In genomic region chr3:183638092-183638644, GRCh38 we compare ENCODE assay signal across 10 cellular contexts. TPM values are rescaled to one million over a fixed set of nuclear protein-coding genes. Genes with fewer than 3 reads are reported as not detected.
A peak's percentile ranks its signal among the peaks of the same experiment; 100 is the strongest.
DNase-seq lines count a peak whose midpoint lies in the region; ATAC-seq and TF ChIP-seq lines count a peak whose summit lies in the region.
"Had no signal": no experiment of that assay in that cellular context is flagged by ENCODE, and none has a peak within 500 bp of the region (broad histone marks: within the 10 kb centered on the region; RNA-seq: fewer than 3 reads in every experiment).

No MANE protein-coding gene starts in this region.

- H3K27me3 Mint-ChIP-seq in activated CD4-positive, alpha-beta memory T cell treated with anti-CD3 and anti-CD28 coated beads for 36 hours = no peaks in the 10 kb centered on the region
- H3K27me3 Mint-ChIP-seq in activated CD4-positive, alpha-beta memory T cell treated with anti-CD3 and anti-CD28 coated beads, Interleukin-2, amount 10 ng/mL, durations not matched to agents 7 days and 5 days = no peaks in the 10 kb centered on the region

- no peaks in the 10 kb centered on the region for H3K27me3 ChIP-seq in Panc1 (ENCODE audit: control insufficient read depth, insufficient read depth, low read length)
- H3K27me3 ChIP-seq in skeletal muscle tissue (ENCODE audit: control insufficient read depth in 3 of 3, insufficient read depth in 3 of 3, low read length in 3 of 3) = no peaks in the 10 kb centered on the region
- H3K27me3 ChIP-seq: BE2C had no signal

- no peak for ATAC-seq in Panc1

- peak overlapping the region; percentile 5; the same call in 1 of the 2 replicates for H3K27ac ChIP-seq in Panc1 (ENCODE audit: low read length)
- H3K27ac ChIP-seq in skeletal muscle tissue (ENCODE audit: low read depth, low read length) = peak overlapping the region; percentile 100

- H3K36me3 Mint-ChIP-seq in activated CD4-positive, alpha-beta memory T cell treated with anti-CD3 and anti-CD28 coated beads for 36 hours = no peaks in the 10 kb centered on the region
- no peaks in the 10 kb centered on the region for H3K36me3 Mint-ChIP-seq in activated CD4-positive, alpha-beta memory T cell treated with anti-CD3 and anti-CD28 coated beads, Interleukin-2, amount 10 ng/mL, durations not matched to agents 7 days and 5 days (ENCODE audit: low read depth)

- H3K4me3 ChIP-seq in Panc1 (ENCODE audit: low read depth in 2 of 2, low read length in 2 of 2) (no peak overlapping the region; a peak in 1 of 4 replicates), epithelial cell of esophagus (ENCODE audit: low read length) (no peak overlapping the region), skeletal muscle tissue (ENCODE audit: low read length in 3 of 3) (peak overlapping the region; percentile 49 to 94 (median 90))

- POLR2A ChIA-PET in activated CD4-positive, alpha-beta memory T cell treated with anti-CD3 and anti-CD28 coated beads for 36 hours (lab: Charles Lee) = interaction anchor here (0.6 to 4.5 kb wide), 3 partner anchors 61 to 123 kb away, joined by 3 to 49 read pairs (median 45); partner anchors contain the start of genes KLHL6 and YEATS2
- POLR2A ChIA-PET in activated CD4-positive, alpha-beta memory T cell treated with anti-CD3 and anti-CD28 coated beads, Interleukin-2, amount 10 ng/mL, durations not matched to agents 7 days and 5 days (lab: Charles Lee) = interaction anchor here (4.6 to 5.2 kb wide), 2 partner anchors 52 to 60 kb away, joined by 33 to 85 read pairs; partner anchors contain the start of gene YEATS2
- POLR2A ChIA-PET in Panc1 (lab: Charles Lee) = interaction anchor here (0.7 kb wide), 1 partner anchor 163 kb away, joined by 3 read pairs; no protein-coding TSS in a partner anchor

- H3K9me3 Mint-ChIP-seq in activated CD4-positive, alpha-beta memory T cell treated with anti-CD3 and anti-CD28 coated beads for 36 hours = no peaks in the 10 kb centered on the region
- H3K9me3 Mint-ChIP-seq in activated CD4-positive, alpha-beta memory T cell treated with anti-CD3 and anti-CD28 coated beads, Interleukin-2, amount 10 ng/mL, durations not matched to agents 7 days and 5 days = no peaks in the 10 kb centered on the region

- in situ Hi-C loops in Panc1 (cut with HindIII; ENCODE audit: low pct_unique_long_range_greater_than_20kb, low sequenced_read_pairs) = no loop called here

- no peak for DNase-seq in activated CD4-positive, alpha-beta memory T cell treated with anti-CD3 and anti-CD28 coated beads for 36 hours
- no peak for DNase-seq in activated CD4-positive, alpha-beta memory T cell treated with anti-CD3 and anti-CD28 coated beads, Interleukin-2, amount 10 ng/mL, durations not matched to agents 7 days and 5 days
- DNase-seq in Panc1 (ENCODE audit: low read depth, low spot score) (no peak), epithelial cell of esophagus (ENCODE audit: low read depth) (peak; percentile 3), iPS-NIHi7 (ENCODE audit: extremely low spot score) (no peak), AG20443 (ENCODE audit: low spot score) (no peak)
- no peak for DNase-seq in activated effector memory CD4-positive, alpha-beta T cell treated with Interleukin-2 at 50 U/mL for 16 hours
- DNase-seq: BE2C, nucleus accumbens had no signal

- H3K36me3 ChIP-seq in Panc1 (ENCODE audit: control insufficient read depth, insufficient read depth, low read length) (no peaks in the 10 kb centered on the region), skeletal muscle tissue (ENCODE audit: control insufficient read depth in 3 of 3, insufficient read depth in 3 of 3, low read length in 3 of 3) (peaks cover 0 to 4% (median 0%) of the 10 kb centered on the region in 3 donors)
- H3K36me3 ChIP-seq: BE2C had no signal

- no peak for TF ChIP-seq CTCF in Panc1 (IDR thresholded peaks at IDR 0.05)
- TF ChIP-seq CTCF in epithelial cell of esophagus (IDR thresholded peaks at IDR 0.05; ENCODE audit: insufficient read depth, low read depth, low read length, missing control alignments) = no peak

- H3K4me3 Mint-ChIP-seq in activated CD4-positive, alpha-beta memory T cell treated with anti-CD3 and anti-CD28 coated beads for 36 hours = peak overlapping the region; percentile 92
- H3K4me3 Mint-ChIP-seq in activated CD4-positive, alpha-beta memory T cell treated with anti-CD3 and anti-CD28 coated beads, Interleukin-2, amount 10 ng/mL, durations not matched to agents 7 days and 5 days = no peak overlapping the region

- H3K4me1 Mint-ChIP-seq in activated CD4-positive, alpha-beta memory T cell treated with anti-CD3 and anti-CD28 coated beads for 36 hours (ENCODE audit: low read depth) = peaks cover 33% of the 10 kb centered on the region
- peaks cover 27% of the 10 kb centered on the region for H3K4me1 Mint-ChIP-seq in activated CD4-positive, alpha-beta memory T cell treated with anti-CD3 and anti-CD28 coated beads, Interleukin-2, amount 10 ng/mL, durations not matched to agents 7 days and 5 days

- TSS peak; percentile 60 for BruUV-seq in Panc1 (replicated peaks; lab: Mats Ljungman, UMichigan)

- H3K4me1 ChIP-seq in Panc1 (ENCODE audit: control insufficient read depth, insufficient read depth, low read length) (peaks cover 16% of the 10 kb centered on the region), skeletal muscle tissue (ENCODE audit: control insufficient read depth in 3 of 3, insufficient read depth in 3 of 3, low read length in 3 of 3) (peaks cover 10 to 32% (median 28%) of the 10 kb centered on the region in 3 donors)
- H3K4me1 ChIP-seq: BE2C had no signal

- H3K9ac ChIP-seq in skeletal muscle tissue (ENCODE audit: low read depth in 1 of 3, low read length in 3 of 3) = peak overlapping the region; percentile 63 to 100 (median 99)

- peak overlapping the region; percentile 39 for H3K27ac Mint-ChIP-seq in activated CD4-positive, alpha-beta memory T cell treated with anti-CD3 and anti-CD28 coated beads for 36 hours
- no peak overlapping the region for H3K27ac Mint-ChIP-seq in activated CD4-positive, alpha-beta memory T cell treated with anti-CD3 and anti-CD28 coated beads, Interleukin-2, amount 10 ng/mL, durations not matched to agents 7 days and 5 days

- CTCF ChIA-PET in activated CD4-positive, alpha-beta memory T cell treated with anti-CD3 and anti-CD28 coated beads for 36 hours (lab: Charles Lee) = interaction anchor here (0.6 kb wide), 1 partner anchor 129 kb away, joined by 3 read pairs; no protein-coding TSS in a partner anchor
- CTCF ChIA-PET in activated CD4-positive, alpha-beta memory T cell treated with anti-CD3 and anti-CD28 coated beads, Interleukin-2, amount 10 ng/mL, durations not matched to agents 7 days and 5 days (lab: Charles Lee) = interaction anchor here (1.4 to 1.6 kb wide), 2 partner anchors 86 to 149 kb away, joined by 4 to 6 read pairs; no protein-coding TSS in a partner anchor
- CTCF ChIA-PET in Panc1 (lab: Charles Lee) = interaction anchor here (0.6 kb wide), 1 partner anchor 168 kb away, joined by 7 read pairs; no protein-coding TSS in a partner anchor

- H3K9me3 ChIP-seq in Panc1 (ENCODE audit: control insufficient read depth, insufficient read depth, low read depth, low read length) (no peaks in the 10 kb centered on the region), skeletal muscle tissue (ENCODE audit: control insufficient read depth in 3 of 3, low read length in 3 of 3) (no peaks in the 10 kb centered on the region)
- H3K9me3 ChIP-seq: BE2C had no signal

- intact Hi-C loops in activated CD4-positive, alpha-beta memory T cell treated with anti-CD3 and anti-CD28 coated beads for 36 hours (cut with micrococcal nuclease) = loop anchor here (5.0 kb wide), 6 partner anchors 46 to 1174 kb away; partner anchors contain the start of genes ATP11B, PSMD2 and VPS8
- intact Hi-C loops in Panc1 (cut with micrococcal nuclease; ENCODE audit: unreplicated experiment) = loop anchor here (5.0 kb wide), 2 partner anchors 59 to 129 kb away; partner anchors contain the start of gene YEATS2

RNA-seq across cellular contexts. Expression of gene KLHL24, which starts 2.7 kb away (rescaled TPM):
- total RNA-seq in activated CD4-positive, alpha-beta memory T cell treated with anti-CD3 and anti-CD28 coated beads for 36 hours = 10 to 100 TPM; 15.6 to 19.5 TPM
- total RNA-seq in activated CD4-positive, alpha-beta memory T cell treated with anti-CD3 and anti-CD28 coated beads, Interleukin-2, amount 10 ng/mL, durations not matched to agents 7 days and 5 days = 10 to 100 TPM; 28.9 to 31.2 TPM
- total RNA-seq in Panc1 (2021; ENCODE audit: unreplicated experiment) (42.0 TPM), skeletal muscle tissue (178 TPM)
- 18.8 TPM for polyA plus RNA-seq in Panc1 (2012; ENCODE audit: insufficient read length)

RNA-seq across cellular contexts. Expression of gene YEATS2, which starts 59.4 kb away (rescaled TPM):
- 10 to 100 TPM; 45.4 to 48.8 TPM for total RNA-seq in activated CD4-positive, alpha-beta memory T cell treated with anti-CD3 and anti-CD28 coated beads for 36 hours
- 10 to 100 TPM; 51.7 to 56.5 TPM for total RNA-seq in activated CD4-positive, alpha-beta memory T cell treated with anti-CD3 and anti-CD28 coated beads, Interleukin-2, amount 10 ng/mL, durations not matched to agents 7 days and 5 days
- total RNA-seq in Panc1 (2021; ENCODE audit: unreplicated experiment) (33.8 TPM), skeletal muscle tissue (21.4 TPM)
- polyA plus RNA-seq in Panc1 (2012; ENCODE audit: insufficient read length) = 38.0 TPM

Comparison
In these comparisons a context has a peak if more than half of its experiments do, and no peak if none do; other contexts are left out.
1. H3K4me3 ChIP-seq: peak in skeletal muscle tissue (3 of 3); none in Panc1 (0 of 2) and epithelial cell of esophagus (single experiment).